In the genomic region with DNA sequence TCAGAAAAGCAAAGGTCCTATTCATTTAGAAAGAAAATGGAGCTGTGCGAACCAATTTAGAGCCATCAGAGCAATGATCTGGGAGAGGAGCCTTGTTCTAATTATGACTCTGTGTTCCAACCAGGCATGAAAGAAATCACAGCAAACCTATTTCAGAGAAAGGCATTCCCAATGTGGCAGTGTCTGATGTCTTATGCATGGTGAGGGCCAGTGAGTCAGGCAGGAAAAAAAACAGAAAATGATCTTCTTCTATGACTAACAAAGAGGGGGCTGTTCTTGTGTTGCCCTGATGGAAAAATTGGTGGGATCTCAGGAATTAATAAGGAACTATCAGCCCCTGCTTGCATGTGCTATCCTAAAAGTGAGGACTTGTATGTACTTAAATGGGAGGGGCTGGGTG, we compare ENCODE assay signal across 16 cellular contexts. TPM values are rescaled to one million over a fixed set of nuclear protein-coding genes. Genes with fewer than 3 reads are reported as not detected.
"Had no signal": no experiment of that assay in that cellular context is flagged by ENCODE, and none has a peak within 500 bp of the region (broad histone marks: within the 10 kb centered on the region; RNA-seq: fewer than 3 reads in every experiment).

No MANE protein-coding gene starts in this region.

- H3K27me3 ChIP-seq: gastroesophageal sphincter, sigmoid colon, upper lobe of right lung had no signal

- H3K27ac ChIP-seq: coronary artery, gastroesophageal sphincter, sigmoid colon, upper lobe of right lung had no signal

- DNase-seq: activated CD4-positive, alpha-beta T cell treated with anti-CD3 and anti-CD28 coated beads, Interleukin-2, amount 10 ng/mL, durations not matched to agents 7 days and 5 days; activated CD8-positive, alpha-beta memory T cell treated with anti-CD3 and anti-CD28 coated beads, Interleukin-2, amount 50 U/mL, for 4 hours; activated naive CD4-positive, alpha-beta T cell treated with anti-CD3 and anti-CD28 coated beads for 36 hours; activated T-cell treated with anti-CD3 and anti-CD28 coated beads, Interleukin-2, amount 50 U/mL, for 4 hours; immature natural killer cell; left cardiac atrium; nucleus accumbens; sigmoid colon; stimulated activated naive B cell treated with anti-CD40 and anti-IgM and Interleukin-4, amounts not matched to agents 10 μg/mL and 1 μg/mL and 100 μg/mL, for 72 hours; upper lobe of right lung had no signal

- H3K27ac Mint-ChIP-seq: activated CD4-positive, alpha-beta T cell treated with anti-CD3 and anti-CD28 coated beads, Interleukin-2, amount 10 ng/mL, durations not matched to agents 7 days and 5 days; activated naive CD4-positive, alpha-beta T cell treated with anti-CD3 and anti-CD28 coated beads for 36 hours; immature natural killer cell; mesothelial cell of epicardium; nephron; stimulated activated naive B cell treated with anti-CD40 and anti-IgM and Interleukin-4, amounts not matched to agents 10 μg/mL and 1 μg/mL and 100 μg/mL, for 72 hours; T-helper 1 cell treated with Interleukin-12 subunit alpha and Interleukin-12 subunit beta and Interleukin-4 antibody, amounts not matched to agents 30 μg/mL and 1 μg/mL, for 36 hours had no signal

- H3K4me1 Mint-ChIP-seq: activated CD4-positive, alpha-beta T cell treated with anti-CD3 and anti-CD28 coated beads, Interleukin-2, amount 10 ng/mL, durations not matched to agents 7 days and 5 days; immature natural killer cell; mesothelial cell of epicardium; nephron; stimulated activated naive B cell treated with anti-CD40 and anti-IgM and Interleukin-4, amounts not matched to agents 10 μg/mL and 1 μg/mL and 100 μg/mL, for 72 hours had no signal

- H3K9me3 Mint-ChIP-seq: activated naive CD4-positive, alpha-beta T cell treated with anti-CD3 and anti-CD28 coated beads for 36 hours had no signal

- H3K4me1 ChIP-seq: upper lobe of right lung had no signal

- H3K27me3 Mint-ChIP-seq: activated CD4-positive, alpha-beta T cell treated with anti-CD3 and anti-CD28 coated beads, Interleukin-2, amount 10 ng/mL, durations not matched to agents 7 days and 5 days had no signal

- H3K9me3 ChIP-seq: upper lobe of right lung had no signal

- H3K36me3 Mint-ChIP-seq: mesothelial cell of epicardium; stimulated activated naive B cell treated with anti-CD40 and anti-IgM and Interleukin-4, amounts not matched to agents 10 μg/mL and 1 μg/mL and 100 μg/mL, for 72 hours had no signal

- H3K36me3 ChIP-seq: gastroesophageal sphincter, sigmoid colon, upper lobe of right lung had no signal

- H3K4me3 ChIP-seq: coronary artery, gastroesophageal sphincter, lung, sigmoid colon, upper lobe of right lung had no signal

- H3K4me3 Mint-ChIP-seq: activated CD4-positive, alpha-beta T cell treated with anti-CD3 and anti-CD28 coated beads, Interleukin-2, amount 10 ng/mL, durations not matched to agents 7 days and 5 days; activated naive CD4-positive, alpha-beta T cell treated with anti-CD3 and anti-CD28 coated beads for 36 hours; activated T-cell treated with anti-CD3 and anti-CD28 coated beads, Interleukin-2, amount 50 U/mL, for 4 hours; immature natural killer cell; mesothelial cell of epicardium; nephron; stimulated activated naive B cell treated with anti-CD40 and anti-IgM and Interleukin-4, amounts not matched to agents 10 μg/mL and 1 μg/mL and 100 μg/mL, for 72 hours; T-helper 1 cell treated with Interleukin-12 subunit alpha and Interleukin-12 subunit beta and Interleukin-4 antibody, amounts not matched to agents 30 μg/mL and 1 μg/mL, for 36 hours had no signal

RNA-seq across cellular contexts. Expression of a gene that starts 20.0 kb away (rescaled TPM):
- total RNA-seq: activated CD4-positive, alpha-beta T cell treated with anti-CD3 and anti-CD28 coated beads, Interleukin-2, amount 10 ng/mL, durations not matched to agents 7 days and 5 days; activated naive CD4-positive, alpha-beta T cell treated with anti-CD3 and anti-CD28 coated beads for 36 hours; activated T-cell treated with anti-CD3 and anti-CD28 coated beads, Interleukin-2, amount 50 U/mL, for 4 hours had no signal
